8 cellular contexts compared by ENCODE assay signal in the genomic region with DNA sequence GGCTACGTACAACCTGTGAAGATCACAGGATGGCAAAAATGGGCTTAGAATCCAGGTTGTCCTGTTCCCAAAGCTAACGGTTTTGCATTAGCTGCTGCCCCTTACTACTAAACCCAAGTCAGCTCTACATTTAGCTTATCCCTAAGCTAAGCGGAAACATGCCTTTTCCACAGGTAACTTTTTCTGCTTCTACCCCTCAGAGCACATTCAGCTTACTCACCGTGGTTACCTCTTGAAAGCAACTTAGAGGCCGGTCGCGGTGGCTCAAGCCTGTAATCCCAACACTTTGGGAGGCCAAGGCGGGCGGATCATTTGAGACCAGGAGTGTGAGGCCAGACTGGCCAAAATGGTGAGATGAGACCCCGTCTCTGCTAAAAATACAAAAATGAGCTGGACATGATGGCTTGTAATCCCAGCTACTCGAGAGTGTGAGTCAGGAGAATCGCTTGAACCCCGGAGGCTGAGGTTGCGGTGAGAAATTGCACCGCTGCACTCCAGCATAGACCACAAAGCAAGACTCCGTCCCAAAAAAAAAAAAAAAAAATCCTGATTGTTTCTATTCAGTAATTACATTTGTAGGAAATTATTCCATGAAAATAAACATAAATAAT. TPM values are rescaled to one million over a fixed set of nuclear protein-coding genes. Genes with fewer than 3 reads are reported as not detected.
DNase-seq lines count a peak whose midpoint lies in the region; ATAC-seq and TF ChIP-seq lines count a peak whose summit lies in the region.

No MANE protein-coding gene starts in this region.

- H3K27me3 ChIP-seq in foreskin keratinocyte: no peaks in the 10 kb centered on the region

- DNase-seq in activated CD4-positive, alpha-beta T cell treated with anti-CD3 and anti-CD28 coated beads for 48 hours: peak; percentile 5
- DNase-seq in activated CD4-positive, alpha-beta T cell treated with anti-CD3 and anti-CD28 coated beads, Interleukin-2, amount 50 U/mL, for 1 hour: no peak
- DNase-seq in WTC11 (ENCODE audit: low spot score) (no peak), foreskin keratinocyte (no peak), skeletal muscle cell (ENCODE audit: low read depth) (no peak), superior temporal gyrus (ENCODE audit: extremely low spot score) (no peak), NCI-H1417 (lab: John Stamatoyannopoulos, UW) (no peak)

- peak overlapping the region; percentile 28 for H3K27ac ChIP-seq in foreskin keratinocyte

- CTCF ChIA-PET in WTC11 (lab: Charles Lee): interaction anchor here (0.5 to 1.0 kb wide), 2 partner anchors 149 to 191 kb away, joined by 3 read pairs; no protein-coding TSS in a partner anchor

- H3K4me3 ChIP-seq in skeletal muscle cell (ENCODE audit: low read depth, low read length): peak overlapping the region; percentile 96

- H3K27ac Mint-ChIP-seq in WTC11: peak overlapping the region; percentile 99

- H3K27me3 Mint-ChIP-seq in WTC11 (ENCODE audit: low read depth): peaks cover 3% of the 10 kb centered on the region; the same call in 1 of the 2 replicates

- H3K4me1 Mint-ChIP-seq in WTC11: peaks cover 50% of the 10 kb centered on the region

- no peaks in the 10 kb centered on the region for H3K9me3 Mint-ChIP-seq in WTC11

- POLR2A ChIA-PET in WTC11 (lab: Charles Lee): interaction anchor here (0.5 to 2.0 kb wide), 7 partner anchors 49 to 269 kb away, joined by 3 to 16 read pairs (median 4); a partner anchor contains a TSS

- H3K36me3 Mint-ChIP-seq in WTC11: peaks cover 6% of the 10 kb centered on the region; the same call in 1 of the 2 replicates

- peak overlapping the region; percentile 91 for H3K4me3 Mint-ChIP-seq in WTC11

- ATAC-seq in WTC11: no peak
- ATAC-seq in foreskin keratinocyte: no peak
- no peak for ATAC-seq in GM18867 (IDR thresholded peaks at IDR 0.05; ENCODE audit: unreplicated experiment)

- peaks cover 4% of the 10 kb centered on the region for H3K4me1 ChIP-seq in foreskin keratinocyte

- no peak for TF ChIP-seq CTCF in WTC11 (IDR thresholded peaks at IDR 0.05)
- no peak for TF ChIP-seq CTCF in foreskin keratinocyte (conservative IDR thresholded peaks at IDR 0.05)

TF ChIP-seq in WTC11, 78 proteins besides CTCF, POLR2A, EP300 and RAD21:
- TF ChIP-seq TCF7 (CRISPR knock-in tag; IDR thresholded peaks at IDR 0.05; ENCODE audit: low read depth) (no peak), ELF4 (CRISPR knock-in tag; IDR thresholded peaks at IDR 0.05; ENCODE audit: low read depth) (no peak), NR3C1 (CRISPR knock-in tag; conservative IDR thresholded peaks at IDR 0.05; ENCODE audit: low read depth) (no peak), ATF1 (CRISPR knock-in tag; IDR thresholded peaks at IDR 0.05) (no peak), TEAD1 (CRISPR knock-in tag; IDR thresholded peaks at IDR 0.05) (0 out of 2 replicates have a peak, but pooled peaks have one; percentile 33)

RNA-seq across cellular contexts. Expression of a gene that starts 0.8 kb away (rescaled TPM):
- total RNA-seq in WTC11 (2021) (45.8 to 46.5 TPM (median 46.1 TPM) in 3 replicates), foreskin keratinocyte (58.4 and 71.7 TPM in 2 replicates)
- polyA plus RNA-seq in foreskin keratinocyte: 28.6 and 31.9 TPM in 2 replicates

RNA-seq across cellular contexts. Expression of a gene that starts 50.0 kb away (rescaled TPM):
- total RNA-seq in WTC11 (2021): 65.9 to 69.3 TPM (median 69.1 TPM) in 3 replicates
- 33.1 and 37.6 TPM in 2 replicates for total RNA-seq in foreskin keratinocyte
- polyA plus RNA-seq in foreskin keratinocyte: 16.2 and 19.9 TPM in 2 replicates
